Comparison of ENCODE assay signal across 14 cellular contexts in the genomic region with DNA sequence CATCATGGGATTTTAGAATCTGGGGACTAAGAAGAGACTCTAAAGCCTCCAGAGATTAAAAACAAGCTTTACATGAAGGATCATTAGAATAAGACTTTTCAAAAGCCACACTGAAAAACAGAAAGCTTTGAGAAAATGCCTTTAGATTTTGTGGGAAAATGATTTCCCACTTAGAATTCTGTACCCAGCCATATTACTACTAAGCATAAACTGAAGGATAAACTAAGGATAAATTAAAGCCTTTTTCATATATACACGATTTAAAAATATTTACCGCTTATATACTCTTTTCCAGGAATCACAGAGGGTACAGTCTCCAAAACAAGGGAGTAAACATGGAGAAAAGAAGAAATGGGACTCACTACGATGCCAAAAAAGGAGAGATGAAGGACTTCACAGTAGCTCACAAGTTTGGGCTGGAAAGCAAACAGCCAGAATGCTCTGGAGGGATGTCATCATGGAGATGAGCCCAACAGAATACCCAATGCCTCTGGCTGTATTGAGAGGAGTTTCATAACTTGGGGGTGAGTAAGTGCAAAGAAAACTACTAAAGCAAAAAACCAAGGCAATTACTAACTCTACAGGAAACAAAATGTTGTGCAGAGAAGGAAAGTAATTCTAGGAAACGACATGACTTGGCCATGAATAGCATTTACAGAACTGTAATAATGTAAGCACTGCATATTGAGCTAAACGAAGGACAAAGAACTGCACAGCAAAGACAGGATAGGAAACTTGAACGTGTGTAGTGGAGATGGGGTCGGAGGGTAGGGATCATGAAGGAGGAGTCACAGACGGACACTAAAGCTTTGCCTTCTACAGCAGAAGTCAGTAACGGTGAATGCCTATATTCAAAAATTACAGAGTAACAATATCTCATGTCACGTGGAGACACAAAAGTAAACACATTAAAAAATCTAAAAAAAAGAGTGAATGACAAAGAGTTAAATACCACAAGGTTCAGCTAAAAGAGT.
A peak's percentile ranks its signal among the peaks of the same experiment; 100 is the strongest.
DNase-seq lines count a peak whose midpoint lies in the region; ATAC-seq, FAIRE-seq and TF ChIP-seq lines count a peak whose summit lies in the region.
"Had no signal": no experiment of that assay in that cellular context is flagged by ENCODE, and none has a peak within 500 bp of the region (broad histone marks: within the 10 kb centered on the region; RNA-seq: fewer than 3 reads in every experiment).

No MANE protein-coding gene starts in this region.

- H3K27me3 ChIP-seq in bronchial epithelial cell (ENCODE audit: control insufficient read depth, insufficient read depth, low read length), result no peaks in the 10 kb centered on the region

- ATAC-seq in activated CD4-positive, CD25-positive, alpha-beta regulatory T cell treated with anti-CD3 and anti-CD28 coated beads, Interleukin-2, amount 50 U/mL, for 24 hours, result peak; percentile 28 to 59
- ATAC-seq in left colon, result no peak

- intact Hi-C loops in left colon (cut with DNase I, micrococcal nuclease), result no loop called here

- H3K4me3 ChIP-seq in bronchial epithelial cell (ENCODE audit: low read depth, low read length), result no peak overlapping the region
- H3K4me3 ChIP-seq: smooth muscle cell had no signal

- peak; percentile 93 for FAIRE-seq in bronchial epithelial cell (lab: Jason Lieb, UNC)
- FAIRE-seq: colon had no signal

- no peak for DNase-seq in activated CD4-positive, CD25-positive, alpha-beta regulatory T cell treated with anti-CD3 and anti-CD28 coated beads, Interleukin-2, amount 50 U/mL, for 72 hours
- DNase-seq in LHCN-M2 (ENCODE audit: low read depth) (peak; percentile 29), bronchial epithelial cell (ENCODE audit: low read depth) (peak; percentile 93), non-pigmented ciliary epithelial cell (ENCODE audit: low read depth) (peak; percentile 23), NCI-H524 (lab: John Stamatoyannopoulos, UW) (no peak), left colon (no peak), NAMALWA (ENCODE audit: low spot score) (no peak)
- DNase-seq: 8988T; activated naive CD8-positive, alpha-beta T cell treated with anti-CD3 and anti-CD28 coated beads, Interleukin-2, amount 10 ng/mL, durations not matched to agents 7 days and 5 days; activated T-cell treated with anti-CD3 and anti-CD28 coated beads for 4 hours; mesendoderm had no signal

- no peak for TF ChIP-seq CTCF in bronchial epithelial cell (IDR thresholded peaks at IDR 0.05; ENCODE audit: insufficient read depth, low read length, severe bottlenecking)

- peaks cover 11% of the 10 kb centered on the region for H3K36me3 ChIP-seq in bronchial epithelial cell (ENCODE audit: control insufficient read depth, insufficient read depth, low read length)

Comparison
In these comparisons a context has a peak if more than half of its experiments do, and no peak if none do; other contexts are left out.
1. DNase-seq: peak in LHCN-M2 (single experiment), bronchial epithelial cell (single experiment) and non-pigmented ciliary epithelial cell (single experiment); none in activated CD4-positive, CD25-positive, alpha-beta regulatory T cell treated with anti-CD3 and anti-CD28 coated beads, Interleukin-2, amount 50 U/mL, for 72 hours (single experiment), NCI-H524 (0 of 2), left colon (0 of 2) and NAMALWA (single experiment).